25 cellular contexts compared by ENCODE assay signal in genomic region chr10:70158113-70158512, GRCh38.
"Had no signal": no experiment of that assay in that cellular context is flagged by ENCODE, and none has a peak within 500 bp of the region (broad histone marks: within the 10 kb centered on the region; RNA-seq: fewer than 3 reads in every experiment).

No MANE protein-coding gene starts in this region.

- DNase-seq: activated CD4-positive, alpha-beta T cell treated with anti-CD3 and anti-CD28 coated beads, Interleukin-2, amount 10 ng/mL, durations not matched to agents 7 days and 5 days; activated CD4-positive, CD25-positive, alpha-beta regulatory T cell treated with anti-CD3 and anti-CD28 coated beads, Interleukin-2, amount 50 U/mL, for 72 hours; activated CD8-positive, alpha-beta memory T cell treated with anti-CD3 and anti-CD28 coated beads, Interleukin-2, amount 10 ng/mL, durations not matched to agents 7 days and 5 days; activated CD8-positive, alpha-beta T cell treated with anti-CD3 and anti-CD28 coated beads for 36 hours; activated gamma-delta T cell treated with Interleukin-2 at 50 U/mL for 16 hours; aorta; brain microvascular endothelial cell; endodermal cell; esophagus squamous epithelium; foreskin fibroblast; immature natural killer cell; left lung; mammary epithelial cell; midbrain; natural killer cell; stimulated activated CD4-positive, alpha-beta T cell treated with anti-CD3 and anti-CD28 coated beads, Interleukin-15, amount 100 ng/mL, for 24 hours; stomach had no signal

- H3K4me3 ChIP-seq: coronary artery, esophagus squamous epithelium, left lung, smooth muscle cell, stomach, vagina had no signal

- H3K4me2 ChIP-seq: smooth muscle cell had no signal

- H3K9ac ChIP-seq: parathyroid adenoma had no signal

- ATAC-seq: activated CD8-positive, alpha-beta memory T cell treated with anti-CD3 and anti-CD28 coated beads, Interleukin-2, amount 10 ng/mL, durations not matched to agents 7 days and 5 days; activated CD8-positive, alpha-beta T cell treated with anti-CD3 and anti-CD28 coated beads for 36 hours; left lung; natural killer cell; sciatic nerve; stimulated activated memory B cell treated with anti-CD40 and anti-IgM and Interleukin-4, amounts not matched to agents 10 μg/mL and 1 μg/mL and 100 μg/mL, for 72 hours had no signal

- H3K27ac ChIP-seq: brain microvascular endothelial cell, coronary artery, esophagus squamous epithelium, left lung, neutrophil, parathyroid adenoma, stomach, vagina, VCaP had no signal

- H2AFZ ChIP-seq: parathyroid adenoma had no signal

- H3K27me3 ChIP-seq: brain microvascular endothelial cell, esophagus squamous epithelium, left lung, neutrophil, stomach, vagina had no signal

- H3K9me3 ChIP-seq: esophagus squamous epithelium, left lung, neutrophil, stomach, vagina had no signal
